Comparison of ENCODE assay signal across 16 cellular contexts in the genomic region with DNA sequence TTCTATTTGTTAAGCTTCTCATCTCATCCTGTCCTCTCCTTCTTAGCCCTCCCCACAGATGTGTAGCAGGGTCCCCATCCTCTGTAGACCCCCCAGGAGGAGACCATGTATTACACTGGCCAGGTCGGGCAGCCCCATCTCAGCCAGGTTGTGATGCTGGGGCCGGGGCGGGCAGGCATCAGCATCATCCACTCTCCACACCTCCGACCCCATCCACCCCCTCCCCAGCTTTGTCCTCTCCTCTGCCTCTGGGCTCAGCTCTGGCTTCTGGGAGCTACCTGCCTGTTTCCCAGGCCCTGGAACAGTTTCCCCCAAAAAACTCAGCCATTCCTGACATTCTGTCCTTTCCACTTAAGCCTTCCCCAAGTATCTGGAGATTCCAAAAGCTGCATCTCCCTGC. TPM values are rescaled to one million over a fixed set of nuclear protein-coding genes. Genes with fewer than 3 reads are reported as not detected.
DNase-seq lines count a peak whose midpoint lies in the region; FAIRE-seq and TF ChIP-seq lines count a peak whose summit lies in the region.
"Had no signal": no experiment of that assay in that cellular context is flagged by ENCODE, and none has a peak within 500 bp of the region (broad histone marks: within the 10 kb centered on the region; RNA-seq: fewer than 3 reads in every experiment).

No MANE protein-coding gene starts in this region.

- DNase-seq in H7 (peak; percentile 28), neural progenitor cell (ENCODE audit: low spot score) (no peak), type B pancreatic cell (ENCODE audit: extremely low spot score, unreplicated experiment) (no peak), GM19239 (ENCODE audit: insufficient read length, low spot score) (no peak)
- DNase-seq in activated CD4-positive, alpha-beta T cell treated with anti-CD3 and anti-CD28 coated beads, Interleukin-2, amount 10 ng/mL, durations not matched to agents 24 days and 14 days: no peak
- DNase-seq: Calu3; CD4-positive, alpha-beta memory T cell; COR-L47; DMS53; GF-D8; HFFc6 had no signal

- H3K4me1 Mint-ChIP-seq in neural progenitor cell: peaks cover 54% of the 10 kb centered on the region
- peaks cover 32% of the 10 kb centered on the region for H3K4me1 Mint-ChIP-seq in type B pancreatic cell (ENCODE audit: unreplicated experiment)
- no peaks in the 10 kb centered on the region for H3K4me1 Mint-ChIP-seq in activated CD4-positive, alpha-beta T cell treated with anti-CD3 and anti-CD28 coated beads, Interleukin-2, amount 10 ng/mL, durations not matched to agents 24 days and 14 days
- H3K4me1 Mint-ChIP-seq: CD4-positive, alpha-beta memory T cell had no signal

- H3K4me1 ChIP-seq in neural progenitor cell: peaks cover 9% of the 10 kb centered on the region
- H3K4me1 ChIP-seq: HAP-1 had no signal

- no peak for FAIRE-seq in GM19239 (lab: Jason Lieb, UNC)
- FAIRE-seq: GM12891 had no signal

- H3K9me3 Mint-ChIP-seq in neural progenitor cell (no peaks in the 10 kb centered on the region), type B pancreatic cell (no peaks in the 10 kb centered on the region)
- H3K9me3 Mint-ChIP-seq in activated CD4-positive, alpha-beta T cell treated with anti-CD3 and anti-CD28 coated beads, Interleukin-2, amount 10 ng/mL, durations not matched to agents 24 days and 14 days: no peaks in the 10 kb centered on the region
- H3K9me3 Mint-ChIP-seq: GM23338 had no signal

- H3K36me3 Mint-ChIP-seq in neural progenitor cell (peaks cover 24% of the 10 kb centered on the region), type B pancreatic cell (peaks cover 9% of the 10 kb centered on the region)
- H3K36me3 Mint-ChIP-seq in activated CD4-positive, alpha-beta T cell treated with anti-CD3 and anti-CD28 coated beads, Interleukin-2, amount 10 ng/mL, durations not matched to agents 24 days and 14 days (ENCODE audit: low read depth): no peaks in the 10 kb centered on the region
- H3K36me3 Mint-ChIP-seq: CD4-positive, alpha-beta memory T cell had no signal

- TF ChIP-seq CTCF in VCaP (conservative IDR thresholded peaks at IDR 0.05) (no peak), neural progenitor cell (IDR thresholded peaks at IDR 0.05) (no peak), type B pancreatic cell (conservative IDR thresholded peaks at IDR 0.05) (no peak)

- no peaks in the 10 kb centered on the region for H3K36me3 ChIP-seq in H7 (replicated peaks; ENCODE audit: control insufficient read depth, insufficient read depth, low read length)
- no peaks in the 10 kb centered on the region for H3K36me3 ChIP-seq in neural progenitor cell
- H3K36me3 ChIP-seq: HAP-1 had no signal

- H3K4me3 ChIP-seq in H7 (ENCODE audit: insufficient read depth, low read depth, low read length): no peak overlapping the region
- no peak overlapping the region for H3K4me3 ChIP-seq in neural progenitor cell
- H3K4me3 ChIP-seq: GM23338, HAP-1 had no signal

- H3K9ac ChIP-seq in neural progenitor cell: no peak overlapping the region

- H3K27ac Mint-ChIP-seq in neural progenitor cell (peak overlapping the region; percentile 57), type B pancreatic cell (no peak overlapping the region)
- H3K27ac Mint-ChIP-seq in activated CD4-positive, alpha-beta T cell treated with anti-CD3 and anti-CD28 coated beads, Interleukin-2, amount 10 ng/mL, durations not matched to agents 24 days and 14 days: no peak overlapping the region
- H3K27ac Mint-ChIP-seq: CD4-positive, alpha-beta memory T cell; GM23338; HFFc6 had no signal

- H3K27ac ChIP-seq in VCaP: peak overlapping the region; percentile 49
- no peak overlapping the region for H3K27ac ChIP-seq in neural progenitor cell

- H3K4me3 Mint-ChIP-seq in neural progenitor cell: no peak overlapping the region
- H3K4me3 Mint-ChIP-seq in type B pancreatic cell: peak overlapping the region; percentile 68
- H3K4me3 Mint-ChIP-seq in activated CD4-positive, alpha-beta T cell treated with anti-CD3 and anti-CD28 coated beads, Interleukin-2, amount 10 ng/mL, durations not matched to agents 24 days and 14 days: no peak overlapping the region
- H3K4me3 Mint-ChIP-seq: CD4-positive, alpha-beta memory T cell; GM23338; HFFc6 had no signal

- H2AFZ ChIP-seq in neural progenitor cell (replicated peaks): no peak overlapping the region
- H2AFZ ChIP-seq: GM23338 had no signal

- H3K27me3 ChIP-seq in H7 (ENCODE audit: control insufficient read depth, insufficient read depth, low read length): peaks cover 5% of the 10 kb centered on the region; the same call in 1 of the 2 replicates
- H3K27me3 ChIP-seq in neural progenitor cell: peaks cover 41% of the 10 kb centered on the region

- H3K27me3 Mint-ChIP-seq in neural progenitor cell (ENCODE audit: insufficient read depth, low read depth) (peaks cover 11% of the 10 kb centered on the region), type B pancreatic cell (peaks cover 3% of the 10 kb centered on the region)
- H3K27me3 Mint-ChIP-seq in activated CD4-positive, alpha-beta T cell treated with anti-CD3 and anti-CD28 coated beads, Interleukin-2, amount 10 ng/mL, durations not matched to agents 24 days and 14 days: peaks cover 15% of the 10 kb centered on the region

- intact Hi-C loops in activated CD4-positive, alpha-beta T cell treated with anti-CD3 and anti-CD28 coated beads, Interleukin-2, amount 10 ng/mL, durations not matched to agents 24 days and 14 days (cut with micrococcal nuclease): no loop called here

- peaks cover 9% of the 10 kb centered on the region for H3F3A ChIP-seq in neural progenitor cell (ENCODE audit: low read depth)

- H3K9me3 ChIP-seq in neural progenitor cell (ENCODE audit: low read depth): no peaks in the 10 kb centered on the region
- H3K9me3 ChIP-seq: HAP-1 had no signal

- H4K20me1 ChIP-seq in neural progenitor cell (ENCODE audit: low read depth): peaks cover 67% of the 10 kb centered on the region

- H3K79me2 ChIP-seq in neural progenitor cell (ENCODE audit: low read depth): no peaks in the 10 kb centered on the region

- no peak overlapping the region for H3K4me2 ChIP-seq in neural progenitor cell
- H3K4me2 ChIP-seq: GM23338 had no signal

RNA-seq across cellular contexts. Expression of a gene that starts 49.2 kb away (rescaled TPM):
- 24.4 and 27.3 TPM in 2 replicates for total RNA-seq in H7 (2014; rRNA removed; shearing (Covaris generic))
- total RNA-seq in neural progenitor cell (ENCODE audit: low replicate concordance) (0.46 TPM in 1 of 2 replicates, not detected in the other), type B pancreatic cell (ENCODE audit: low replicate concordance) (0.50 and 2.1 TPM in 2 replicates)
- not detected in 2 replicates for total RNA-seq in activated CD4-positive, alpha-beta T cell treated with anti-CD3 and anti-CD28 coated beads, Interleukin-2, amount 10 ng/mL, durations not matched to agents 24 days and 14 days
- total RNA-seq: A673; CD4-positive, alpha-beta memory T cell; HFFc6 had no signal
